ENCODE assay signal across 21 cellular contexts in genomic region chr15:62869116-62869515, GRCh38.
"Had no signal": no experiment of that assay in that cellular context is flagged by ENCODE, and none has a peak within 500 bp of the region (broad histone marks: within the 10 kb centered on the region; RNA-seq: fewer than 3 reads in every experiment).

No MANE protein-coding gene starts in this region.

- ATAC-seq: activated T-cell treated with anti-CD3 and anti-CD28 coated beads, Interleukin-2, amount 50 U/mL, for 72 hours; foreskin keratinocyte; natural killer cell treated with Interleukin-12 subunit alpha and Interleukin-12 subunit beta and Interleukin-15 and Interleukin-18, amount 100 ng/mL, for 72 hours; pancreas; sciatic nerve; stimulated activated memory B cell treated with anti-CD40 and anti-IgM and Interleukin-4, amounts not matched to agents 10 μg/mL and 1 μg/mL and 100 μg/mL, for 72 hours; T-helper 17 cell; upper lobe of right lung had no signal

- H3K4me1 ChIP-seq: foreskin keratinocyte, left ventricle myocardium inferior, pancreas, upper lobe of right lung had no signal

- H3K9me3 Mint-ChIP-seq: activated CD4-positive, alpha-beta memory T cell treated with anti-CD3 and anti-CD28 coated beads, Interleukin-2, amount 10 ng/mL, durations not matched to agents 7 days and 5 days; activated naive CD4-positive, alpha-beta T cell treated with anti-CD3 and anti-CD28 coated beads for 36 hours; natural killer cell treated with Interleukin-12 subunit alpha and Interleukin-12 subunit beta and Interleukin-15 and Interleukin-18, amount 100 ng/mL, for 72 hours had no signal

- H3K4me1 Mint-ChIP-seq: activated CD4-positive, alpha-beta memory T cell treated with anti-CD3 and anti-CD28 coated beads, Interleukin-2, amount 10 ng/mL, durations not matched to agents 7 days and 5 days; stimulated activated memory B cell treated with anti-CD40 and anti-IgM and Interleukin-4, amounts not matched to agents 10 μg/mL and 1 μg/mL and 100 μg/mL, for 72 hours; T-helper 17 cell had no signal

- H3K27ac ChIP-seq: epithelial cell of prostate, foreskin keratinocyte, left ventricle myocardium inferior, pancreas, thoracic aorta, upper lobe of right lung had no signal

- H3K4me3 ChIP-seq: left ventricle myocardium inferior, pancreas, smooth muscle cell, thoracic aorta, upper lobe of right lung had no signal

- DNase-seq: activated CD4-positive, alpha-beta memory T cell treated with anti-CD3 and anti-CD28 coated beads, Interleukin-2, amount 10 ng/mL, durations not matched to agents 7 days and 5 days; activated CD4-positive, alpha-beta T cell treated with anti-CD3 and anti-CD28 coated beads for 48 hours; activated CD4-positive, CD25-positive, alpha-beta regulatory T cell; activated effector memory CD4-positive, alpha-beta T cell treated with Interleukin-2 at 50 U/mL for 16 hours; activated naive CD4-positive, alpha-beta T cell treated with anti-CD3 and anti-CD28 coated beads for 36 hours; activated T-cell treated with anti-CD3 and anti-CD28 coated beads, Interleukin-2, amount 50 U/mL, for 72 hours; cerebellar nuclear complex; cortex of kidney; foreskin keratinocyte; hippocampal formation; left ventricle myocardium inferior; pancreas; stimulated activated CD4-positive, alpha-beta T cell treated with anti-CD3 and anti-CD28 coated beads, Interleukin-15, amount 100 ng/mL, for 24 hours; T-helper 17 cell; upper lobe of right lung had no signal

- H3K27ac Mint-ChIP-seq: activated CD4-positive, alpha-beta memory T cell treated with anti-CD3 and anti-CD28 coated beads, Interleukin-2, amount 10 ng/mL, durations not matched to agents 7 days and 5 days; activated naive CD4-positive, alpha-beta T cell treated with anti-CD3 and anti-CD28 coated beads for 36 hours; activated T-cell treated with anti-CD3 and anti-CD28 coated beads, Interleukin-2, amount 50 U/mL, for 72 hours; natural killer cell treated with Interleukin-12 subunit alpha and Interleukin-12 subunit beta and Interleukin-15 and Interleukin-18, amount 100 ng/mL, for 72 hours; stimulated activated memory B cell treated with anti-CD40 and anti-IgM and Interleukin-4, amounts not matched to agents 10 μg/mL and 1 μg/mL and 100 μg/mL, for 72 hours; T-helper 17 cell had no signal

- H3K9me3 ChIP-seq: pancreas, thoracic aorta, upper lobe of right lung had no signal

- H3K36me3 Mint-ChIP-seq: natural killer cell treated with Interleukin-12 subunit alpha and Interleukin-12 subunit beta and Interleukin-15 and Interleukin-18, amount 100 ng/mL, for 72 hours had no signal

- H3K4me2 ChIP-seq: smooth muscle cell had no signal

- H3K36me3 ChIP-seq: left ventricle myocardium inferior, pancreas, thoracic aorta, upper lobe of right lung had no signal

- H3K27me3 ChIP-seq: foreskin keratinocyte, pancreas, upper lobe of right lung had no signal

- H3K4me3 Mint-ChIP-seq: activated CD4-positive, alpha-beta memory T cell treated with anti-CD3 and anti-CD28 coated beads, Interleukin-2, amount 10 ng/mL, durations not matched to agents 7 days and 5 days; activated naive CD4-positive, alpha-beta T cell treated with anti-CD3 and anti-CD28 coated beads for 36 hours; activated T-cell treated with anti-CD3 and anti-CD28 coated beads, Interleukin-2, amount 50 U/mL, for 72 hours; natural killer cell treated with Interleukin-12 subunit alpha and Interleukin-12 subunit beta and Interleukin-15 and Interleukin-18, amount 100 ng/mL, for 72 hours; stimulated activated memory B cell treated with anti-CD40 and anti-IgM and Interleukin-4, amounts not matched to agents 10 μg/mL and 1 μg/mL and 100 μg/mL, for 72 hours; T-helper 17 cell had no signal

- H3K27me3 Mint-ChIP-seq: stimulated activated memory B cell treated with anti-CD40 and anti-IgM and Interleukin-4, amounts not matched to agents 10 μg/mL and 1 μg/mL and 100 μg/mL, for 72 hours had no signal
